8 cellular contexts compared by ENCODE assay signal in genomic region chr1:236064674-236065508, GRCh38. TPM values are rescaled to one million over a fixed set of nuclear protein-coding genes. Genes with fewer than 3 reads are reported as not detected.
A peak's percentile ranks its signal among the peaks of the same experiment; 100 is the strongest.
DNase-seq lines count a peak whose midpoint lies in the region; ATAC-seq and TF ChIP-seq lines count a peak whose summit lies in the region.

NID1 (minus strand) TSS chr1:236065090; CDS start chr1:236065079, 11 bp downstream.

- CTCF ChIA-PET in HEK293 (lab: Yijun Ruan, JAX) = interaction anchor here (1.1 kb wide), 1 partner anchor 92 kb away, joined by 6 read pairs; no protein-coding TSS in a partner anchor

- intact Hi-C loops in body of pancreas (cut with DNase I) = no loop called here
- intact Hi-C loops in psoas muscle (cut with DNase I) = no loop called here

- peak; percentile 27 to 45 (median 43) for TF ChIP-seq POLR2A in body of pancreas (IDR thresholded peaks at IDR 0.05)

- H3K9ac ChIP-seq in SK-N-MC (ENCODE audit: insufficient read length) = peak within 1 kb of the TSS; percentile 51

- H3K4me3 ChIP-seq in HEK293 (ENCODE audit: low read depth, low read length) (peak within 1 kb of the TSS; percentile 82), SK-N-MC (peak within 1 kb of the TSS; percentile 81), body of pancreas (peak within 1 kb of the TSS; percentile 22 to 43), psoas muscle (peak within 1 kb of the TSS; percentile 76)

- H3K4me1 ChIP-seq in HEK293 (ENCODE audit: control insufficient read depth, insufficient read depth, low read length) (no peaks in the 10 kb centered on the region), body of pancreas (peaks cover 21% of the 10 kb centered on the region), psoas muscle (no peaks in the 10 kb centered on the region)

- H3K36me3 ChIP-seq in HEK293 (ENCODE audit: control insufficient read depth in 2 of 2, insufficient read depth in 1 of 2, low read length in 2 of 2) (peaks cover 3 to 4% of the 10 kb centered on the region in 2 experiments; a peak in 2 of 3 replicates), SK-N-MC (ENCODE audit: insufficient read depth, low read length) (no peaks in the 10 kb centered on the region), body of pancreas (replicated peaks in 1 of 2; ENCODE audit: insufficient read depth in 1 of 2, low read depth in 2 of 2) (no peaks in the 10 kb centered on the region), psoas muscle (ENCODE audit: insufficient read depth in 1 of 2, low read depth in 1 of 2) (no peaks in the 10 kb centered on the region)

- DNase-seq in Daoy (ENCODE audit: low read depth) (peak; percentile 84), SK-N-MC (ENCODE audit: low read depth, low spot score) (no peak), body of pancreas (peak; percentile 45 to 72 (median 64)), hypothalamus (lab: John Stamatoyannopoulos, UW) (peak in 39 of 51 donors; percentile 8 to 74 (median 54)), psoas muscle (peak; percentile 86 to 92)

- ATAC-seq in body of pancreas (peak; percentile 72), psoas muscle (peak; percentile 74 to 86 (median 82)), GM21576 (IDR thresholded peaks at IDR 0.05; ENCODE audit: unreplicated experiment) (no peak), HG02970 (IDR thresholded peaks at IDR 0.05; ENCODE audit: low FRiP score, unreplicated experiment) (no peak)

- H3K9me3 ChIP-seq in HEK293 (ENCODE audit: control insufficient read depth, insufficient read depth, low read depth, low read length) (no peaks in the 10 kb centered on the region), SK-N-MC (ENCODE audit: low read depth, low read length) (no peaks in the 10 kb centered on the region), body of pancreas (no peaks in the 10 kb centered on the region), psoas muscle (peaks cover under 1% of the 10 kb centered on the region)

- peak within 1 kb of the TSS; percentile 74; the same call in 1 of the 2 replicates for H3K27ac ChIP-seq in HEK293 (ENCODE audit: extremely low read depth, low read depth, low read length)
- H3K27ac ChIP-seq in SK-N-MC = no peak within 1 kb of the TSS
- H3K27ac ChIP-seq in body of pancreas = peak within 1 kb of the TSS; percentile 28 to 71 (median 59)
- H3K27ac ChIP-seq in psoas muscle = peak within 1 kb of the TSS; percentile 80

- POLR2A ChIA-PET in HEK293 (lab: Yijun Ruan, JAX) = interaction anchor here (1.0 to 1.5 kb wide), 4 partner anchors 26 to 561 kb away, joined by 3 to 4 read pairs (median 3); partner anchors contain the start of gene B3GALNT2

- peak; percentile 97 for TF ChIP-seq CTCF in HEK293 (tag by site-specific recombination; IDR thresholded peaks at IDR 0.05)
- peak in 5 of 7 experiments; percentile 6 to 36 (median 23) for TF ChIP-seq CTCF in body of pancreas (IDR thresholded peaks at IDR 0.05)
- TF ChIP-seq CTCF in psoas muscle (IDR thresholded peaks at IDR 0.05) = peak; percentile 28

- WGBS in body of pancreas, 2 donors = 1% methylated on average over 89 of the region's 100 CpGs; no CpG with 5 or more reads in 1 of the 2 donors
- WGBS in psoas muscle, 3 donors = 1% methylated on average over 67 to 99 of the region's 100 CpGs

- H3K27me3 ChIP-seq in body of pancreas (no peaks in the 10 kb centered on the region), psoas muscle (ENCODE audit: insufficient read depth in 3 of 3, low read length in 2 of 3) (peaks cover 0 to 56% (median 8%) of the 10 kb centered on the region in 3 donors)

TF ChIP-seq in HEK293, 187 proteins besides CTCF, POLR2A, EP300 and RAD21 (continues in another document):
- no peak for TF ChIP-seq ZNF623 (tag by site-specific recombination; IDR thresholded peaks at IDR 0.05)
- no peak for TF ChIP-seq TCF7L2 (IDR thresholded peaks at IDR 0.05; ENCODE audit: borderline replicate concordance, low read depth, low read length)
- TF ChIP-seq ZNF670 (tag by site-specific recombination; IDR thresholded peaks at IDR 0.05; ENCODE audit: low read depth) = no peak
- no peak for TF ChIP-seq ZNF707 (tag by site-specific recombination; IDR thresholded peaks at IDR 0.05)
- no peak for TF ChIP-seq ZNF311 (tag by site-specific recombination; IDR thresholded peaks at IDR 0.05; ENCODE audit: borderline replicate concordance)
- TF ChIP-seq IKZF3 (tag by site-specific recombination; IDR thresholded peaks at IDR 0.05) = peak; percentile 99
- peak; percentile 88 for TF ChIP-seq ZNF24 (tag by site-specific recombination; IDR thresholded peaks at IDR 0.05)
- TF ChIP-seq ZNF350 (tag by site-specific recombination; IDR thresholded peaks at IDR 0.05) = no peak
- TF ChIP-seq ZNF571 (tag by site-specific recombination; IDR thresholded peaks at IDR 0.05) = no peak
- TF ChIP-seq ZIC2 (tag by site-specific recombination; IDR thresholded peaks at IDR 0.05) = peak; percentile 90
- TF ChIP-seq ZBTB11 (tag by site-specific recombination; conservative IDR thresholded peaks at IDR 0.05; ENCODE audit: low read depth) = peak; percentile 42; the same call in 1 of the 2 replicates
- TF ChIP-seq ZNF248 (tag by site-specific recombination; IDR thresholded peaks at IDR 0.05) = no peak
- TF ChIP-seq ZNF10 (tag by site-specific recombination; IDR thresholded peaks at IDR 0.05) = peak; percentile 99
- peak; percentile 7; the same call in 1 of the 2 replicates for TF ChIP-seq ZNF184 (tag by site-specific recombination; IDR thresholded peaks at IDR 0.05)
- TF ChIP-seq ZNF585B (tag by site-specific recombination; IDR thresholded peaks at IDR 0.05) = peak; percentile 5; the same call in 1 of the 2 replicates
- TF ChIP-seq YY2 (tag by site-specific recombination; IDR thresholded peaks at IDR 0.05) = peak; percentile 41
- TF ChIP-seq ZNF701 (tag by site-specific recombination; IDR thresholded peaks at IDR 0.05) = no peak
- TF ChIP-seq ZNF2 (tag by site-specific recombination; IDR thresholded peaks at IDR 0.05) = 0 out of 2 replicates have a peak, but pooled peaks have one; percentile 57
- peak; percentile 40; the same call in 1 of the 2 replicates for TF ChIP-seq ZSCAN5A (tag by site-specific recombination; IDR thresholded peaks at IDR 0.05)
- TF ChIP-seq ZNF660 (tag by site-specific recombination; IDR thresholded peaks at IDR 0.05) = peak; percentile 81
- peak; percentile 97 for TF ChIP-seq SP3 (tag by site-specific recombination; IDR thresholded peaks at IDR 0.05)
- peak; percentile 80 for TF ChIP-seq ZBTB20 (tag by site-specific recombination; IDR thresholded peaks at IDR 0.05)
- TF ChIP-seq BCL11B (tag by site-specific recombination; IDR thresholded peaks at IDR 0.05; ENCODE audit: low read depth) = 0 out of 2 replicates have a peak, but pooled peaks have one; percentile 58
- TF ChIP-seq ZNF391 (tag by site-specific recombination; IDR thresholded peaks at IDR 0.05; ENCODE audit: borderline replicate concordance, low read depth) = peak; percentile 15; the same call in 1 of the 2 replicates
- TF ChIP-seq ZNF18 (tag by site-specific recombination; IDR thresholded peaks at IDR 0.05) = peak; percentile 87

RNA-seq across cellular contexts. Expression of gene NID1, which starts in this region (rescaled TPM):
- total RNA-seq in Daoy (2014; rRNA removed; shearing (Covaris generic)) = 5.8 and 7.6 TPM in 2 replicates
- total RNA-seq in body of pancreas (10 to 100 TPM; 28.5 to 58.0 TPM), psoas muscle (10 to 100 TPM; 12.0 to 31.8 (median 23.8) TPM)
- 10 to 100 TPM; 13.1 to 23.7 (median 15.9) TPM for polyA plus RNA-seq in psoas muscle

Comparison
In these comparisons a context has a peak if more than half of its experiments do, and no peak if none do; other contexts are left out.
1. CTCF ChIP-seq: peak in every context shown above with its lines; median percentile 97 in HEK293; 28 in psoas muscle; 23 in body of pancreas.
2. ATAC-seq: peak in body of pancreas (single experiment) and psoas muscle (4 of 4); none in GM21576 (single experiment) and HG02970 (single experiment).
3. Peak in every context shown above with its lines, with median percentiles within 50 percentile points of each other: H3K4me3 ChIP-seq.